Comparison of ENCODE assay signal across 18 cellular contexts in genomic region chr17:74340470-74341023, GRCh38. TPM values are rescaled to one million over a fixed set of nuclear protein-coding genes. Genes with fewer than 3 reads are reported as not detected.
DNase-seq lines count a peak whose midpoint lies in the region; ATAC-seq and TF ChIP-seq lines count a peak whose summit lies in the region.
"Had no signal": no experiment of that assay in that cellular context is flagged by ENCODE, and none has a peak within 500 bp of the region (broad histone marks: within the 10 kb centered on the region; RNA-seq: fewer than 3 reads in every experiment).

No MANE protein-coding gene starts in this region.

- H3K27ac ChIP-seq in SK-N-SH (ENCODE audit: low read depth in 2 of 2, low read length in 1 of 2) (no peak overlapping the region), Peyer's patch (no peak overlapping the region)
- H3K27ac ChIP-seq: cardiac muscle cell, gastrocnemius medialis, PC-9, stomach had no signal

- H3K79me2 ChIP-seq in SK-N-SH (ENCODE audit: insufficient read depth) = no peaks in the 10 kb centered on the region

- no peaks in the 10 kb centered on the region for H4K20me1 ChIP-seq in SK-N-SH (ENCODE audit: insufficient read depth)

- no peak overlapping the region for H3K4me2 ChIP-seq in SK-N-SH
- H3K4me2 ChIP-seq: PC-9 had no signal

- H3K36me3 ChIP-seq in SK-N-SH (replicated peaks in 1 of 2; ENCODE audit: control insufficient read depth in 1 of 2, insufficient read depth in 2 of 2, low read length in 1 of 2) (no peaks in the 10 kb centered on the region), Peyer's patch (no peaks in the 10 kb centered on the region)
- H3K36me3 ChIP-seq: cardiac muscle cell, gastrocnemius medialis, stomach had no signal

- H2AFZ ChIP-seq in SK-N-SH (ENCODE audit: low read depth) = no peak overlapping the region
- H2AFZ ChIP-seq: PC-9 had no signal

- no peak overlapping the region for H3K4me3 ChIP-seq in SK-N-SH (ENCODE audit: low read depth in 2 of 2, low read length in 1 of 2)
- no peak overlapping the region for H3K4me3 ChIP-seq in Peyer's patch
- H3K4me3 ChIP-seq: cardiac muscle cell, gastrocnemius medialis, PC-9, stomach had no signal

- DNase-seq in SK-N-SH (peak; percentile 41), SHP77 (lab: John Stamatoyannopoulos, UW) (peak; percentile 66 to 78), kidney tubule cell (ENCODE audit: low spot score) (peak; percentile 19), Peyer's patch (no peak), SK-N-DZ (ENCODE audit: low spot score) (no peak)
- DNase-seq in activated naive CD4-positive, alpha-beta T cell treated with anti-CD3 and anti-CD28 coated beads, Interleukin-2, amount 50 U/mL, for 16 hours = no peak
- DNase-seq: activated CD4-positive, alpha-beta T cell treated with anti-CD3 and anti-CD28 coated beads for 1 hour; gastrocnemius medialis; Kasumi-1; NCI-H2081; PC-9; stomach had no signal

- H3K9ac ChIP-seq in SK-N-SH = no peak overlapping the region

- POLR2A ChIA-PET in SK-N-SH (lab: Yijun Ruan, JAX) = no interaction called here

- ATAC-seq in SK-N-SH treated with all-trans-retinoic acid at 6 μM for 48 hours (no peak), HG02973 (IDR thresholded peaks at IDR 0.05; ENCODE audit: unreplicated experiment) (no peak)
- ATAC-seq: gastrocnemius medialis had no signal

- H3K27me3 ChIP-seq in SK-N-SH (ENCODE audit: insufficient read depth) = no peaks in the 10 kb centered on the region
- H3K27me3 ChIP-seq in Peyer's patch = no peaks in the 10 kb centered on the region

- H3K9me3 ChIP-seq in SK-N-SH (no peaks in the 10 kb centered on the region), Peyer's patch (no peaks in the 10 kb centered on the region)
- H3K9me3 ChIP-seq: gastrocnemius medialis, stomach had no signal

- no peaks in the 10 kb centered on the region for H3K9me2 ChIP-seq in SK-N-SH

- no peak for TF ChIP-seq RAD21 in SK-N-SH (IDR thresholded peaks at IDR 0.05; ENCODE audit: low read length)

- no peak for TF ChIP-seq CTCF in SK-N-SH (IDR thresholded peaks at IDR 0.05)
- no peak for TF ChIP-seq CTCF in Peyer's patch (IDR thresholded peaks at IDR 0.05)

- CTCF ChIA-PET in SK-N-SH (lab: Yijun Ruan, JAX) = interaction anchor here (1.4 kb wide), 1 partner anchor 28 kb away, joined by 4 read pairs; no protein-coding TSS in a partner anchor

- no peak for TF ChIP-seq POLR2A in Peyer's patch (IDR thresholded peaks at IDR 0.05)

- H3F3A ChIP-seq in SK-N-SH (replicated peaks; ENCODE audit: insufficient read depth) = no peaks in the 10 kb centered on the region

- 56% methylated on average over 13 of the region's 13 CpGs for WGBS in SK-N-SH (ENCODE audit: low lambda C conversion rate)

- no peak for TF ChIP-seq EP300 in SK-N-SH (IDR thresholded peaks at IDR 0.05; ENCODE audit: borderline replicate concordance in 1 of 2, low read depth in 1 of 2, low read length in 1 of 2)

- H3K4me1 ChIP-seq in SK-N-SH (ENCODE audit: control insufficient read depth in 1 of 2, insufficient read depth in 2 of 2, low read depth in 1 of 2, low read length in 1 of 2) (no peaks in the 10 kb centered on the region), Peyer's patch (no peaks in the 10 kb centered on the region)
- H3K4me1 ChIP-seq: gastrocnemius medialis, stomach had no signal

TF ChIP-seq in SK-N-SH, 30 proteins besides CTCF, POLR2A, EP300 and RAD21 (continues in another document):
- TF ChIP-seq GATA2 (CRISPR knock-in tag; IDR thresholded peaks at IDR 0.05) = no peak
- TF ChIP-seq USF1 (IDR thresholded peaks at IDR 0.05; ENCODE audit: borderline replicate concordance, low read depth) = no peak
- TF ChIP-seq, protein P1, sequence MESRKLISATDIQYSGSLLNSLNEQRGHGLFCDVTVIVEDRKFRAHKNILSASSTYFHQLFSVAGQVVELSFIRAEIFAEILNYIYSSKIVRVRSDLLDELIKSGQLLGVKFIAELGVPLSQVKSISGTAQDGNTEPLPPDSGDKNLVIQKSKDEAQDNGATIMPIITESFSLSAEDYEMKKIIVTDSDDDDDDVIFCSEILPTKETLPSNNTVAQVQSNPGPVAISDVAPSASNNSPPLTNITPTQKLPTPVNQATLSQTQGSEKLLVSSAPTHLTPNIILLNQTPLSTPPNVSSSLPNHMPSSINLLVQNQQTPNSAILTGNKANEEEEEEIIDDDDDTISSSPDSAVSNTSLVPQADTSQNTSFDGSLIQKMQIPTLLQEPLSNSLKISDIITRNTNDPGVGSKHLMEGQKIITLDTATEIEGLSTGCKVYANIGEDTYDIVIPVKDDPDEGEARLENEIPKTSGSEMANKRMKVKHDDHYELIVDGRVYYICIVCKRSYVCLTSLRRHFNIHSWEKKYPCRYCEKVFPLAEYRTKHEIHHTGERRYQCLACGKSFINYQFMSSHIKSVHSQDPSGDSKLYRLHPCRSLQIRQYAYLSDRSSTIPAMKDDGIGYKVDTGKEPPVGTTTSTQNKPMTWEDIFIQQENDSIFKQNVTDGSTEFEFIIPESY (IDR thresholded peaks at IDR 0.05; ENCODE audit: borderline replicate concordance, low read depth) = no peak
- TF ChIP-seq RXRA (IDR thresholded peaks at IDR 0.05; ENCODE audit: borderline replicate concordance, low read depth) = no peak
- no peak for TF ChIP-seq YY1 (IDR thresholded peaks at IDR 0.05; ENCODE audit: low read depth)

TF ChIP-seq in SK-N-SH treated with all-trans-retinoic acid at 6 μM for 48 hours, 23 proteins besides CTCF, POLR2A, EP300 and RAD21 (continues in another document):
- TF ChIP-seq ZFP30 (CRISPR knock-in tag; IDR thresholded peaks at IDR 0.05) (no peak), ZNF565 (CRISPR knock-in tag; conservative IDR thresholded peaks at IDR 0.05; ENCODE audit: low read depth) (no peak), ISL1 (CRISPR knock-in tag; IDR thresholded peaks at IDR 0.05) (no peak), BACH2 (CRISPR knock-in tag; IDR thresholded peaks at IDR 0.05; ENCODE audit: borderline replicate concordance) (no peak), GLIS3 (CRISPR knock-in tag; IDR thresholded peaks at IDR 0.05) (no peak), POU6F1 (CRISPR knock-in tag; IDR thresholded peaks at IDR 0.05; ENCODE audit: borderline replicate concordance, low read depth) (no peak), ESRRG (CRISPR knock-in tag; IDR thresholded peaks at IDR 0.05) (no peak), OSR1 (CRISPR knock-in tag; IDR thresholded peaks at IDR 0.05) (no peak), SNAI2 (CRISPR knock-in tag; IDR thresholded peaks at IDR 0.05) (no peak)
- TF ChIP-seq, protein P2, sequence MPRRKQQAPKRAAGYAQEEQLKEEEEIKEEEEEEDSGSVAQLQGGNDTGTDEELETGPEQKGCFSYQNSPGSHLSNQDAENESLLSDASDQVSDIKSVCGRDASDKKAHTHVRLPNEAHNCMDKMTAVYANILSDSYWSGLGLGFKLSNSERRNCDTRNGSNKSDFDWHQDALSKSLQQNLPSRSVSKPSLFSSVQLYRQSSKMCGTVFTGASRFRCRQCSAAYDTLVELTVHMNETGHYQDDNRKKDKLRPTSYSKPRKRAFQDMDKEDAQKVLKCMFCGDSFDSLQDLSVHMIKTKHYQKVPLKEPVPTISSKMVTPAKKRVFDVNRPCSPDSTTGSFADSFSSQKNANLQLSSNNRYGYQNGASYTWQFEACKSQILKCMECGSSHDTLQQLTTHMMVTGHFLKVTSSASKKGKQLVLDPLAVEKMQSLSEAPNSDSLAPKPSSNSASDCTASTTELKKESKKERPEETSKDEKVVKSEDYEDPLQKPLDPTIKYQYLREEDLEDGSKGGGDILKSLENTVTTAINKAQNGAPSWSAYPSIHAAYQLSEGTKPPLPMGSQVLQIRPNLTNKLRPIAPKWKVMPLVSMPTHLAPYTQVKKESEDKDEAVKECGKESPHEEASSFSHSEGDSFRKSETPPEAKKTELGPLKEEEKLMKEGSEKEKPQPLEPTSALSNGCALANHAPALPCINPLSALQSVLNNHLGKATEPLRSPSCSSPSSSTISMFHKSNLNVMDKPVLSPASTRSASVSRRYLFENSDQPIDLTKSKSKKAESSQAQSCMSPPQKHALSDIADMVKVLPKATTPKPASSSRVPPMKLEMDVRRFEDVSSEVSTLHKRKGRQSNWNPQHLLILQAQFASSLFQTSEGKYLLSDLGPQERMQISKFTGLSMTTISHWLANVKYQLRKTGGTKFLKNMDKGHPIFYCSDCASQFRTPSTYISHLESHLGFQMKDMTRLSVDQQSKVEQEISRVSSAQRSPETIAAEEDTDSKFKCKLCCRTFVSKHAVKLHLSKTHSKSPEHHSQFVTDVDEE (CRISPR knock-in tag; IDR thresholded peaks at IDR 0.05) = no peak

RNA-seq across cellular contexts. Expression of gene KIF19, which starts 14.5 kb away (rescaled TPM):
- polyA plus RNA-seq in SK-N-SH (2012; rRNA removed) = not detected in 2 replicates
- polyA plus RNA-seq in SK-N-SH (2012; cell fraction: cytosol; rRNA removed) = not detected in 2 replicates
- not detected in 2 replicates for polyA plus RNA-seq in SK-N-SH (2012; cell fraction: nucleus; rRNA removed)
- 10 to 100 TPM in 1 of 4 donors, 1 to 10 TPM in 3; 2.1 to 31.4 (median 8.6) TPM for total RNA-seq in Peyer's patch
- polyA plus RNA-seq in SK-N-DZ (2014; cell fraction: cytosol; rRNA removed) = 0.07 and 0.22 TPM in 2 replicates
- polyA plus RNA-seq in SK-N-DZ (2014; cell fraction: nucleus; rRNA removed) = 1.0 and 1.2 TPM in 2 replicates
- total RNA-seq: mesothelial cell of epicardium, PC-9 had no signal
- polyA plus RNA-seq: cardiac muscle cell had no signal

RNA-seq across cellular contexts. Expression of gene BTBD17, which starts 21.1 kb away (rescaled TPM):
- not detected in 2 replicates for polyA plus RNA-seq in SK-N-SH (2012; rRNA removed)
- not detected in 2 replicates for polyA plus RNA-seq in SK-N-SH (2012; cell fraction: cytosol; rRNA removed)
- polyA plus RNA-seq in SK-N-SH (2012; cell fraction: nucleus; rRNA removed) = not detected in 2 replicates
- not detected for total RNA-seq in Peyer's patch
- not detected in 2 replicates for polyA plus RNA-seq in SK-N-DZ (2014; cell fraction: cytosol; rRNA removed)
- 0.20 and 0.30 TPM in 2 replicates for polyA plus RNA-seq in SK-N-DZ (2014; cell fraction: nucleus; rRNA removed)
- total RNA-seq: gastrocnemius medialis; PC-9; stomach; T-helper 1 cell treated with Interleukin-12 subunit alpha and Interleukin-12 subunit beta and Interleukin-4 antibody, amounts not matched to agents 30 ng/mL and 1 ng/mL, for 36 hours had no signal
- polyA plus RNA-seq: stomach had no signal

RNA-seq across cellular contexts. Expression of gene GPR142, which starts 26.8 kb away (rescaled TPM):
- not detected in 2 replicates for polyA plus RNA-seq in SK-N-SH (2012; rRNA removed)
- polyA plus RNA-seq in SK-N-SH (2012; cell fraction: cytosol; rRNA removed) = not detected in 2 replicates
- not detected in 2 replicates for polyA plus RNA-seq in SK-N-SH (2012; cell fraction: nucleus; rRNA removed)
- 1 to 10 TPM in 1 of 4 donors, under 1 TPM in 2, not detected in 1; 0.53 to 1.1 (median 0.85) TPM for total RNA-seq in Peyer's patch
- not detected in 2 replicates for polyA plus RNA-seq in SK-N-DZ (2014; cell fraction: cytosol; rRNA removed)
- polyA plus RNA-seq in SK-N-DZ (2014; cell fraction: nucleus; rRNA removed) = 0.22 TPM in 1 of 2 replicates, not detected in the other
- total RNA-seq: cardiac muscle cell; gastrocnemius medialis; mesothelial cell of epicardium; omental fat pad; PC-9; stomach; T-helper 1 cell treated with Interleukin-12 subunit alpha and Interleukin-12 subunit beta and Interleukin-4 antibody, amounts not matched to agents 30 ng/mL and 1 ng/mL, for 36 hours had no signal
- polyA plus RNA-seq: cardiac muscle cell, stomach had no signal

Comparison
In these comparisons a context has a peak if more than half of its experiments do, and no peak if none do; other contexts are left out.
1. DNase-seq: peak in SK-N-SH (single experiment), SHP77 (2 of 2) and kidney tubule cell (single experiment); none in Peyer's patch (0 of 3), SK-N-DZ (single experiment) and activated naive CD4-positive, alpha-beta T cell treated with anti-CD3 and anti-CD28 coated beads, Interleukin-2, amount 50 U/mL, for 16 hours (single experiment).